26 cellular contexts compared by ENCODE assay signal in genomic region chr12:43694879-43695278, GRCh38.
"Had no signal": no experiment of that assay in that cellular context is flagged by ENCODE, and none has a peak within 500 bp of the region (broad histone marks: within the 10 kb centered on the region; RNA-seq: fewer than 3 reads in every experiment).

No MANE protein-coding gene starts in this region.

- H3K36me3 ChIP-seq: gastroesophageal sphincter, heart left ventricle, left lung, prostate gland, right atrium auricular region, suprapubic skin, transverse colon, upper lobe of right lung, uterus had no signal

- H3K27me3 ChIP-seq: gastroesophageal sphincter, hepatocyte, left lung, right atrium auricular region, suprapubic skin, transverse colon, upper lobe of right lung, uterus had no signal

- H3K4me3 ChIP-seq: gastroesophageal sphincter, heart left ventricle, hepatocyte, left lung, prostate gland, right atrium auricular region, smooth muscle cell, suprapubic skin, transverse colon, upper lobe of right lung, uterus had no signal

- ATAC-seq: gastroesophageal sphincter; heart left ventricle; left cardiac atrium; left lung; naive thymus-derived CD8-positive, alpha-beta T cell; sciatic nerve; stimulated activated naive CD8-positive, alpha-beta T cell treated with anti-CD3 and anti-CD28 coated beads, Interleukin-15, amount 100 ng/mL, for 72 hours; upper lobe of right lung had no signal

- H3K9me3 ChIP-seq: gastroesophageal sphincter, heart left ventricle, left lung, prostate gland, suprapubic skin, transverse colon, upper lobe of right lung, uterus had no signal

- DNase-seq: cortex of kidney; heart left ventricle; kidney; left cardiac atrium; mesendoderm; midbrain; naive thymus-derived CD8-positive, alpha-beta T cell; nephron progenitor cell; nucleus accumbens; stimulated activated CD4-positive, alpha-beta T cell treated with anti-CD3 and anti-CD28 coated beads, Interleukin-12 subunit alpha, Interleukin-12 subunit beta, amount 100 ng/mL, for 4 hours; stimulated activated CD4-positive, alpha-beta T cell treated with anti-CD3 and anti-CD28 coated beads, Interleukin-1b, Interleukin-23, amount 100 ng/mL, for 48 hours; stimulated activated CD4-positive, alpha-beta T cell treated with anti-CD3 and anti-CD28 coated beads, Interleukin-4, amount 100 ng/mL, for 1 hour; stimulated activated CD8-positive, alpha-beta memory T cell treated with anti-CD3 and anti-CD28 coated beads, Interleukin-4, amount 100 ng/mL, for 48 hours; stimulated activated naive CD4-positive, alpha-beta T cell; stimulated activated naive CD8-positive, alpha-beta T cell treated with anti-CD3 and anti-CD28 coated beads, Interleukin-15, amount 100 ng/mL, for 72 hours; transverse colon; upper lobe of right lung; uterus had no signal

- H3K4me1 ChIP-seq: gastroesophageal sphincter, heart left ventricle, left lung, prostate gland, right atrium auricular region, suprapubic skin, transverse colon, upper lobe of right lung, uterus had no signal

- H3K27ac ChIP-seq: gastroesophageal sphincter, heart left ventricle, hepatocyte, left lung, prostate gland, right atrium auricular region, suprapubic skin, transverse colon, upper lobe of right lung, uterus had no signal
